27 cellular contexts compared by ENCODE assay signal in genomic region chr11:69515271-69516245, GRCh38. TPM values are rescaled to one million over a fixed set of nuclear protein-coding genes. Genes with fewer than 3 reads are reported as not detected.
DNase-seq lines count a peak whose midpoint lies in the region; ATAC-seq, FAIRE-seq and TF ChIP-seq lines count a peak whose summit lies in the region.
"Had no signal": no experiment of that assay in that cellular context is flagged by ENCODE, and none has a peak within 500 bp of the region (broad histone marks: within the 10 kb centered on the region; RNA-seq: fewer than 3 reads in every experiment).

No MANE protein-coding gene starts in this region.

- no peak for TF ChIP-seq POLR2A in IMR-90 (IDR thresholded peaks at IDR 0.05; ENCODE audit: low read depth, low read length)

- 88% methylated on average over 4 of the region's 12 CpGs; no CpG with 5 or more reads in 1 of the 2 experiments for WGBS in IMR-90 (ENCODE audit: extremely low coverage in 2 of 2, insufficient read length in 1 of 2), 2 experiments

- no peaks in the 10 kb centered on the region for H3K79me2 ChIP-seq in OCI-LY3 (ENCODE audit: low read length)
- H3K79me2 ChIP-seq: hepatocyte had no signal

- no peak overlapping the region for H3K4ac ChIP-seq in IMR-90 (ENCODE audit: low read depth, low read length)

- H3K27me3 ChIP-seq in IMR-90 (ENCODE audit: control insufficient read depth, insufficient read depth, low read length) (no peaks in the 10 kb centered on the region), OCI-LY3 (ENCODE audit: low read depth, low read length) (peaks cover 7% of the 10 kb centered on the region; the same call in 1 of the 2 replicates), left lung (no peaks in the 10 kb centered on the region)
- H3K27me3 ChIP-seq: hepatocyte, neutrophil, uterus had no signal

- H2BK120ac ChIP-seq in IMR-90 (ENCODE audit: low read depth, low read length), result no peak overlapping the region

- no TSS peak for BruUV-seq in IMR-90 (replicated peaks; lab: Mats Ljungman, UMichigan)

- dilution Hi-C loops in IMR-90 (cut with HindIII; ENCODE audit: low sequenced_read_pairs, unreplicated experiment), result no loop called here

- no peak overlapping the region for H2AK9ac ChIP-seq in IMR-90 (replicated peaks; ENCODE audit: low read depth, low read length, poor library complexity)

- H3K79me1 ChIP-seq in IMR-90 (ENCODE audit: low read depth in 1 of 2, low read length in 2 of 2), result no peaks in the 10 kb centered on the region

- no peak overlapping the region for H3K23ac ChIP-seq in IMR-90 (ENCODE audit: low read depth, low read length)

- TF ChIP-seq CTCF in IMR-90 (conservative IDR thresholded peaks at IDR 0.05; ENCODE audit: low read depth, low read length) (no peak), OCI-LY3 (IDR thresholded peaks at IDR 0.05; ENCODE audit: low read depth, low read length) (no peak), left lung (IDR thresholded peaks at IDR 0.05) (no peak), D721Med (IDR thresholded peaks at IDR 0.05; ENCODE audit: insufficient read depth, missing control alignments) (no peak)

- H3K36me3 ChIP-seq in IMR-90 (ENCODE audit: control insufficient read depth, insufficient read depth, low read length) (no peaks in the 10 kb centered on the region), OCI-LY3 (replicated peaks; ENCODE audit: low read depth, low read length) (peaks cover 25% of the 10 kb centered on the region), left lung (no peaks in the 10 kb centered on the region)
- H3K36me3 ChIP-seq: neutrophil, uterus had no signal

- intact Hi-C loops in IMR-90 (cut with micrococcal nuclease) (no loop called here), left lung (cut with DNase I) (no loop called here)

- in situ Hi-C loops in IMR-90 (cut with MboI; ENCODE audit: low sequenced_read_pairs), result no loop called here

- no peak for TF ChIP-seq RAD21 in IMR-90 (IDR thresholded peaks at IDR 0.05; ENCODE audit: low read length)

- H3K9ac ChIP-seq in IMR-90 (ENCODE audit: low read depth, low read length) (no peak overlapping the region), OCI-LY3 (ENCODE audit: low read length) (no peak overlapping the region)

- DNase-seq in Ammon's horn (ENCODE audit: low spot score) (peak; percentile 26), IMR-90 (no peak), left lung (peak; percentile 17 to 18), anterior cingulate cortex (lab: John Stamatoyannopoulos, UW) (no peak), D721Med (ENCODE audit: insufficient read length, low spot score) (no peak)
- no peak for DNase-seq in activated T-cell treated with anti-CD3 and anti-CD28 coated beads, Interleukin-2, amount 50 U/mL, for 1 hour
- DNase-seq: activated CD4-positive, alpha-beta T cell treated with anti-CD3 and anti-CD28 coated beads, Interleukin-2, amount 50 U/mL, for 4 hours; activated CD8-positive, alpha-beta memory T cell treated with anti-CD3 and anti-CD28 coated beads, Interleukin-2, amount 50 U/mL, for 4 hours; effector CD4-positive, alpha-beta T cell; foreskin melanocyte; NCI-H2107; NCI-H510A; SHP77; stimulated activated CD4-positive, alpha-beta T cell treated with anti-CD3 and anti-CD28 coated beads, Interleukin-2, amount 100 ng/mL, for 24 hours had no signal

- H3K27ac ChIP-seq in IMR-90 (ENCODE audit: insufficient read depth, low read length) (no peak overlapping the region), OCI-LY3 (ENCODE audit: low read length) (peak overlapping the region; percentile 76), left lung (no peak overlapping the region)
- H3K27ac ChIP-seq: C4-2B, hepatocyte, neutrophil, skin epidermis, uterus, VCaP had no signal

- no peak overlapping the region for H3K14ac ChIP-seq in IMR-90 (replicated peaks; ENCODE audit: low read depth, low read length)

- POLR2A ChIA-PET in IMR-90 (lab: Charles Lee; ENCODE audit: unreplicated experiment), result no interaction called here

- H3K4me2 ChIP-seq in IMR-90 (ENCODE audit: low read depth, low read length) (no peak overlapping the region), OCI-LY3 (ENCODE audit: low read length) (peak overlapping the region; percentile 33)
- H3K4me2 ChIP-seq: hepatocyte had no signal

- ATAC-seq in IMR-90 (ENCODE audit: low read depth), result no peak
- peak; percentile 15 for ATAC-seq in left lung
- no peak for ATAC-seq in GM18909 (IDR thresholded peaks at IDR 0.05; ENCODE audit: poor library complexity, unreplicated experiment)
- ATAC-seq: stimulated activated effector memory CD8-positive, alpha-beta T cell treated with anti-CD3 and anti-CD28 coated beads, Interleukin-12 subunit alpha, Interleukin-12 subunit beta, amount 100 ng/mL, for 72 hours had no signal

- no peak overlapping the region for H4K8ac ChIP-seq in IMR-90 (ENCODE audit: low read depth in 2 of 2, low read length in 2 of 2)

- H2AFZ ChIP-seq in IMR-90 (replicated peaks; ENCODE audit: low read length, poor library complexity), result no peak overlapping the region
- H2AFZ ChIP-seq in OCI-LY3 (ENCODE audit: low read depth, low read length), result no peak overlapping the region
- H2AFZ ChIP-seq: hepatocyte had no signal

- no peak for FAIRE-seq in D721Med (lab: Jason Lieb, UNC)

- H3K9me3 ChIP-seq in IMR-90 (ENCODE audit: control insufficient read depth, insufficient read depth, low read length), result 0 out of 2 replicates have a peak, but pooled peaks cover 3% of the 10 kb centered on the region
- peaks cover 43% of the 10 kb centered on the region for H3K9me3 ChIP-seq in OCI-LY3 (ENCODE audit: insufficient read depth, low read length)
- H3K9me3 ChIP-seq in left lung, result peaks cover 0 to 7% of the 10 kb centered on the region in 2 donors
- H3K9me3 ChIP-seq: neutrophil, uterus had no signal

- H2AK5ac ChIP-seq in IMR-90 (ENCODE audit: low read depth, low read length), result 0 out of 2 replicates have a peak overlapping the region, but pooled peaks have one; percentile 7

- no peak overlapping the region for H4K5ac ChIP-seq in IMR-90 (ENCODE audit: low read depth, low read length)

- peaks cover 5% of the 10 kb centered on the region; the same call in 1 of the 2 replicates for H3K4me1 ChIP-seq in IMR-90 (ENCODE audit: control insufficient read depth, insufficient read depth, low read length)
- H3K4me1 ChIP-seq in OCI-LY3 (ENCODE audit: low read length), result peaks cover 16% of the 10 kb centered on the region
- H3K4me1 ChIP-seq in left lung, result no peaks in the 10 kb centered on the region
- H3K4me1 ChIP-seq: uterus had no signal

- no peak overlapping the region for H2BK5ac ChIP-seq in IMR-90 (ENCODE audit: low read depth, low read length, poor library complexity, severe bottlenecking)

- peaks cover 7% of the 10 kb centered on the region; the same call in 1 of the 2 replicates for H3K9me1 ChIP-seq in IMR-90 (ENCODE audit: insufficient read depth, low read length)

- H2BK20ac ChIP-seq in IMR-90 (ENCODE audit: low read depth, low read length), result no peak overlapping the region

- no peak overlapping the region for H3K4me3 ChIP-seq in IMR-90 (ENCODE audit: insufficient read depth, low read depth, low read length)
- H3K4me3 ChIP-seq in OCI-LY3 (ENCODE audit: low read length), result peak overlapping the region; percentile 6; the same call in 1 of the 2 replicates
- H3K4me3 ChIP-seq in left lung, result no peak overlapping the region
- H3K4me3 ChIP-seq: hepatocyte, skin epidermis, uterus had no signal

- CTCF ChIA-PET in IMR-90 (lab: Yijun Ruan, JAX), result no interaction called here

- H4K20me1 ChIP-seq in IMR-90 (ENCODE audit: insufficient read depth, low read length), result no peaks in the 10 kb centered on the region
- H4K20me1 ChIP-seq in OCI-LY3 (ENCODE audit: insufficient read depth, low read length), result no peaks in the 10 kb centered on the region

- no peak overlapping the region for H3K56ac ChIP-seq in IMR-90 (ENCODE audit: extremely low read depth, insufficient read depth, low read length)

- no peak overlapping the region for H2BK15ac ChIP-seq in IMR-90 (ENCODE audit: low read depth, low read length)

- no peak overlapping the region for H4K91ac ChIP-seq in IMR-90 (ENCODE audit: insufficient read depth, low read depth, low read length)

- H3K18ac ChIP-seq in IMR-90 (ENCODE audit: low read depth, low read length), result no peak overlapping the region

TF ChIP-seq in IMR-90, 13 proteins besides CTCF, POLR2A, EP300 and RAD21:
- TF ChIP-seq MXI1 (IDR thresholded peaks at IDR 0.05; ENCODE audit: borderline replicate concordance, low read depth, low read length) (no peak), CEBPB (IDR thresholded peaks at IDR 0.05; ENCODE audit: low read depth, low read length) (no peak), CHD1 (IDR thresholded peaks at IDR 0.05; ENCODE audit: low read depth, low read length) (no peak), MAFK (IDR thresholded peaks at IDR 0.05; ENCODE audit: low read depth, low read length) (no peak), SMC3 (IDR thresholded peaks at IDR 0.05; ENCODE audit: low read depth, low read length) (no peak), RCOR1 (IDR thresholded peaks at IDR 0.05; ENCODE audit: insufficient replicate concordance, low read length) (no peak), RFX5 (IDR thresholded peaks at IDR 0.05; ENCODE audit: low read depth, low read length) (no peak), ELK1 (IDR thresholded peaks at IDR 0.05; ENCODE audit: borderline replicate concordance, low read depth, low read length) (no peak), NFE2L2 (IDR thresholded peaks at IDR 0.05; ENCODE audit: low read depth, low read length) (no peak), FOS (IDR thresholded peaks at IDR 0.05; ENCODE audit: low read depth, low read length) (no peak), MAZ (IDR thresholded peaks at IDR 0.05; ENCODE audit: borderline replicate concordance, low read depth, low read length) (no peak), USF2 (IDR thresholded peaks at IDR 0.05; ENCODE audit: low read depth, low read length) (no peak)
TF ChIP-seq in IMR-90: peak in this region for 0.

RNA-seq across cellular contexts. Expression of gene LINC01488, which starts 34.1 kb away (rescaled TPM):
- total RNA-seq in IMR-90 (2012; rRNA removed), result not detected in 2 replicates
- polyA plus RNA-seq in IMR-90 (2012; rRNA removed), result not detected in 2 replicates
- not detected in 2 replicates for polyA plus RNA-seq in IMR-90 (2012; cell fraction: cytosol; rRNA removed)
- not detected in 2 replicates for polyA plus RNA-seq in IMR-90 (2012; cell fraction: nucleus; rRNA removed; ENCODE audit: low replicate concordance)
- not detected for total RNA-seq in left lung
- total RNA-seq: cerebellum, LHCN-M2, lower leg skin, temporal lobe, uterus had no signal

Comparison
In these comparisons a context has a peak if more than half of its experiments do, and no peak if none do; other contexts are left out.
1. DNase-seq: peak in Ammon's horn (single experiment) and left lung (2 of 2); none in IMR-90 (single experiment), anterior cingulate cortex (0 of 58), activated T-cell treated with anti-CD3 and anti-CD28 coated beads, Interleukin-2, amount 50 U/mL, for 1 hour (single experiment) and D721Med (single experiment).